Comparison of ENCODE assay signal across 2 cellular contexts in genomic region chr19:49766938-49767315, GRCh38.
TF ChIP-seq lines count a peak whose summit lies in the region.

TSS of gene AP2A1 (plus strand) at chr19:49767001. CDS start at chr19:49767134, 133 bp downstream.

TF ChIP-seq in HEK293, 187 proteins besides CTCF, POLR2A, EP300 and RAD21 (continued from another document and continues in another):
- TF ChIP-seq ZBTB11 (tag by site-specific recombination; conservative IDR thresholded peaks at IDR 0.05; ENCODE audit: low read depth) = 0 out of 2 replicates have a peak, but pooled peaks have one; percentile 34
- no peak for TF ChIP-seq PRDM4 (tag by site-specific recombination; IDR thresholded peaks at IDR 0.05)
- TF ChIP-seq PBX3 (CRISPR knock-in tag; IDR thresholded peaks at IDR 0.05) = peak; percentile 13; the same call in 1 of the 2 replicates
- no peak for TF ChIP-seq GLIS2 (tag by site-specific recombination; IDR thresholded peaks at IDR 0.05)
- TF ChIP-seq ZSCAN30 (tag by site-specific recombination; IDR thresholded peaks at IDR 0.05) = 0 out of 2 replicates have a peak, but pooled peaks have one; percentile 27
- no peak for TF ChIP-seq PRDM10 (tag by site-specific recombination; IDR thresholded peaks at IDR 0.05)
- TF ChIP-seq MEIS1 (CRISPR knock-in tag; IDR thresholded peaks at IDR 0.05; ENCODE audit: borderline replicate concordance) = no peak
- TF ChIP-seq PRDM6 (tag by site-specific recombination; IDR thresholded peaks at IDR 0.05) = no peak
- TF ChIP-seq ZBTB17 (tag by site-specific recombination; IDR thresholded peaks at IDR 0.05) = no peak
- TF ChIP-seq ZIC2 (tag by site-specific recombination; IDR thresholded peaks at IDR 0.05) = no peak

TF ChIP-seq in WTC11, 78 proteins besides CTCF, POLR2A, EP300 and RAD21 (continued from another document):
- TF ChIP-seq AR (CRISPR knock-in tag; IDR thresholded peaks at IDR 0.05) (no peak), SP1 (CRISPR knock-in tag; conservative IDR thresholded peaks at IDR 0.05) (no peak), FOXP4 (CRISPR knock-in tag; IDR thresholded peaks at IDR 0.05) (peak; percentile 68; the same call in 1 of the 2 replicates), FOXP1 (CRISPR knock-in tag; IDR thresholded peaks at IDR 0.05; ENCODE audit: borderline replicate concordance) (0 out of 2 replicates have a peak, but pooled peaks have one; percentile 29), ERG (CRISPR knock-in tag; IDR thresholded peaks at IDR 0.05) (no peak), ELF4 (CRISPR knock-in tag; IDR thresholded peaks at IDR 0.05; ENCODE audit: low read depth) (no peak), ESRRA (CRISPR knock-in tag; IDR thresholded peaks at IDR 0.05; ENCODE audit: borderline replicate concordance) (no peak)
TF ChIP-seq in WTC11: peak in this region for 4.
